ENCODE assay signal across 10 cellular contexts in the genomic region with DNA sequence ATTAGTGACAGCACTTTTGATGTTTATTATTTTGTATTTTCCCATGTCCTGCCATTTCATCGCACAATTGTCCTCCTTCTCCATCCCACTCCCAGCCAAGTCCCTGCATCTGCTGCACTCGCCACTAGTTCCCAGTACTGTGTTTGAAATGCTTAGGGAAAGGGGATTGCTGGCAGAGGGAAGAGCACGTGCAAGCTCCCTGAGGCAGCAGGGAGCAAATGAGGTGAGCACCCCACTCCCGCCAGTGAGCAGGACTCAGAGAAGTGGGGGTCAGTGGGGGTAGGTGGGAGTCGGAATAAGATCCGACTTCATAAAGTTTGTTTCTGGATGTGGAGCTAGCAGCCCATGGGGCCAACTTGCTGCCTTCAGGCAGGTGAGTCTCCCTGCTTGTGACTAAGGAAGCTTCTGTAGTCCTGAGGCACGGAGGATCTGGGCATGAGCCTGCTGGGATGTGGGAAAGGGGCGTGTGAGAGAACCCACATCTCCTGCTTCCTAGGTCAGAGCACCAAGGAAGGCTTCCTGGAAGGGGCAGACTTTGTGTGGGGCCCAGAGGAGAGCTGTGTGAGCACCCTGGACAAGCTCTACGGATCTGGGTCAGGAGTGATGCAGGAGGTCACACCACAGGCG.
DNase-seq lines count a peak whose midpoint lies in the region; ATAC-seq and TF ChIP-seq lines count a peak whose summit lies in the region.
"Had no signal": no experiment of that assay in that cellular context is flagged by ENCODE, and none has a peak within 500 bp of the region (broad histone marks: within the 10 kb centered on the region; RNA-seq: fewer than 3 reads in every experiment).

No MANE protein-coding gene starts in this region.

- BruUV-seq in PC-9 (replicated peaks; lab: Mats Ljungman, UMichigan), result no TSS peak

- TF ChIP-seq CTCF in PC-9 (conservative IDR thresholded peaks at IDR 0.05), result no peak

- H3K4me3 ChIP-seq in GM23248, result no peak overlapping the region
- H3K4me3 ChIP-seq in PC-9, result no peak overlapping the region
- no peak overlapping the region for H3K4me3 ChIP-seq in esophagus (ENCODE audit: low read depth in 1 of 2, low read length in 2 of 2)
- no peak overlapping the region for H3K4me3 ChIP-seq in skin epidermis
- H3K4me3 ChIP-seq: MG63 had no signal

- 95 to 96% methylated on average over 10 of the region's 10 CpGs for WGBS in GM23248 (ENCODE audit: low coverage in 1 of 2, low lambda C conversion rate in 2 of 2, missing lambda C conversion rate in 2 of 2), 2 experiments
- WGBS in esophagus, 2 donors, result 70 to 81% methylated on average over 10 of the region's 10 CpGs

- H3K9me2 ChIP-seq in GM23248 (ENCODE audit: insufficient read depth) (no peaks in the 10 kb centered on the region), PC-9 (ENCODE audit: insufficient read depth) (no peaks in the 10 kb centered on the region)

- H4K20me1 ChIP-seq in GM23248 (ENCODE audit: insufficient read depth) (no peaks in the 10 kb centered on the region), PC-9 (ENCODE audit: insufficient read depth) (no peaks in the 10 kb centered on the region)

- H3K79me2 ChIP-seq in GM23248 (ENCODE audit: insufficient read depth) (no peaks in the 10 kb centered on the region), PC-9 (ENCODE audit: low read depth) (no peaks in the 10 kb centered on the region)

- no peak overlapping the region for H2AFZ ChIP-seq in GM23248
- H2AFZ ChIP-seq in PC-9, result no peak overlapping the region

- CTCF ChIA-PET in PC-9 (lab: Charles Lee), result interaction anchor here (0.6 kb wide), 1 partner anchor 1546 kb away, joined by 4 read pairs; no protein-coding TSS in a partner anchor

- no peaks in the 10 kb centered on the region for H3K27me3 ChIP-seq in GM23248 (replicated peaks; ENCODE audit: insufficient read depth)
- H3K27me3 ChIP-seq in PC-9 (ENCODE audit: insufficient read depth, low read depth), result no peaks in the 10 kb centered on the region
- H3K27me3 ChIP-seq in esophagus (ENCODE audit: control insufficient read depth in 1 of 2, insufficient read depth in 2 of 2, low read length in 2 of 2), result no peaks in the 10 kb centered on the region
- H3K27me3 ChIP-seq: MG63 had no signal

- H3K36me3 ChIP-seq in GM23248 (ENCODE audit: low read depth), result no peaks in the 10 kb centered on the region
- no peaks in the 10 kb centered on the region for H3K36me3 ChIP-seq in PC-9 (ENCODE audit: low read depth)
- no peaks in the 10 kb centered on the region for H3K36me3 ChIP-seq in esophagus (ENCODE audit: control insufficient read depth in 2 of 2, insufficient read depth in 2 of 2, low read length in 1 of 2)
- H3K36me3 ChIP-seq: MG63 had no signal

- H3K4me1 ChIP-seq in GM23248 (ENCODE audit: insufficient read depth), result peaks cover 19% of the 10 kb centered on the region
- peaks cover 53% of the 10 kb centered on the region for H3K4me1 ChIP-seq in PC-9 (replicated peaks; ENCODE audit: insufficient read depth)
- peaks cover 0 to 26% of the 10 kb centered on the region in 2 donors for H3K4me1 ChIP-seq in esophagus (ENCODE audit: control insufficient read depth in 2 of 2, insufficient read depth in 2 of 2, low read length in 1 of 2)

- DNase-seq in GM23248 (no peak), PC-9 (no peak), NCI-H1417 (lab: John Stamatoyannopoulos, UW) (no peak), Ammon's horn (ENCODE audit: low spot score) (no peak)
- DNase-seq: amniotic stem cell had no signal

- H3K9ac ChIP-seq in GM23248, result peak overlapping the region; percentile 59

- H3K4me2 ChIP-seq in GM23248 (ENCODE audit: unreplicated experiment) (no peak overlapping the region), PC-9 (peak overlapping the region; percentile 52)

- no peaks in the 10 kb centered on the region for H3K9me3 ChIP-seq in GM23248 (ENCODE audit: low read depth)
- H3K9me3 ChIP-seq in PC-9 (ENCODE audit: insufficient read depth, low read depth), result no peaks in the 10 kb centered on the region
- H3K9me3 ChIP-seq in esophagus (ENCODE audit: control insufficient read depth in 2 of 2, insufficient read depth in 1 of 2, low read depth in 1 of 2, low read length in 1 of 2), result no peaks in the 10 kb centered on the region
- H3K9me3 ChIP-seq: MG63 had no signal

- no peak for ATAC-seq in HG02642 (IDR thresholded peaks at IDR 0.05; ENCODE audit: poor library complexity, unreplicated experiment)

- in situ Hi-C loops in GM23248 (cut with MboI), result no loop called here

- POLR2A ChIA-PET in PC-9 (lab: Charles Lee; ENCODE audit: unreplicated experiment), result interaction anchor here (0.5 to 1.0 kb wide), 4 partner anchors 57 to 268 kb away, joined by 3 to 8 read pairs (median 4); no protein-coding TSS in a partner anchor

- H3F3A ChIP-seq in GM23248 (ENCODE audit: insufficient read depth) (peaks cover 6% of the 10 kb centered on the region; the same call in 1 of the 2 replicates), PC-9 (ENCODE audit: insufficient read depth, low read depth) (peaks cover 35% of the 10 kb centered on the region)

- H3K27ac ChIP-seq in GM23248 (peak overlapping the region; percentile 83; the same call in 1 of the 2 replicates), PC-9 (peak overlapping the region; percentile 85), esophagus (ENCODE audit: low read depth in 2 of 2, low read length in 1 of 2) (peak overlapping the region; percentile 36 to 87), skin epidermis (peak overlapping the region in 16 of 21 experiments; percentile 7 to 78 (median 58))
- H3K27ac ChIP-seq: HL-60 had no signal

- intact Hi-C loops in PC-9 (cut with micrococcal nuclease; ENCODE audit: unreplicated experiment), result loop anchor here (2.0 to 5.0 kb wide), 8 partner anchors 45 to 717 kb away; no protein-coding TSS in a partner anchor
